In genomic region chr18:25299426-25299825, GRCh38 we compare ENCODE assay signal across 15 cellular contexts. TPM values are rescaled to one million over a fixed set of nuclear protein-coding genes. Genes with fewer than 3 reads are reported as not detected.
A peak's percentile ranks its signal among the peaks of the same experiment; 100 is the strongest.
DNase-seq lines count a peak whose midpoint lies in the region; ATAC-seq, FAIRE-seq and TF ChIP-seq lines count a peak whose summit lies in the region.
"Had no signal": no experiment of that assay in that cellular context is flagged by ENCODE, and none has a peak within 500 bp of the region (broad histone marks: within the 10 kb centered on the region; RNA-seq: fewer than 3 reads in every experiment).

No MANE protein-coding gene starts in this region.

- H3K4me3 ChIP-seq in ACC112 (ENCODE audit: low read depth, low read length) (peak overlapping the region; percentile 57), Loucy (ENCODE audit: low read length, poor library complexity, severe bottlenecking) (peak overlapping the region; percentile 29), cardiac fibroblast (replicated peaks in 1 of 2; ENCODE audit: low read depth in 2 of 2, low read length in 2 of 2) (no peak overlapping the region), lung (no peak overlapping the region), testis (no peak overlapping the region)
- H3K4me3 ChIP-seq: pancreas had no signal

- H3K36me3 ChIP-seq in ACC112 (ENCODE audit: insufficient read depth, low read length), result no peaks in the 10 kb centered on the region
- peaks cover 14% of the 10 kb centered on the region; the same call in 1 of the 2 replicates for H3K36me3 ChIP-seq in Loucy (ENCODE audit: insufficient read depth, low read length)
- no peaks in the 10 kb centered on the region for H3K36me3 ChIP-seq in lung (ENCODE audit: control insufficient read depth in 2 of 2, insufficient read depth in 2 of 2, low read length in 2 of 2)
- no peaks in the 10 kb centered on the region for H3K36me3 ChIP-seq in testis (ENCODE audit: low read depth, missing control alignments)
- H3K36me3 ChIP-seq: pancreas had no signal

- peak overlapping the region; percentile 47 for H3K4me2 ChIP-seq in Loucy (ENCODE audit: low read depth, low read length, poor library complexity, severe bottlenecking)

- no peaks in the 10 kb centered on the region for H3F3A ChIP-seq in Loucy (ENCODE audit: low read depth)

- no peaks in the 10 kb centered on the region for H3K79me2 ChIP-seq in ACC112 (ENCODE audit: control insufficient read depth, insufficient read depth, low read length, unreplicated experiment)
- H3K79me2 ChIP-seq in Loucy (ENCODE audit: insufficient read depth, low read length), result peaks cover 39% of the 10 kb centered on the region; the same call in 1 of the 2 replicates

- ATAC-seq in lung (ENCODE audit: insufficient read depth, low FRiP score), result peak; percentile 36
- ATAC-seq in GM21447 (IDR thresholded peaks at IDR 0.05; ENCODE audit: unreplicated experiment), result no peak

- H3K27me3 ChIP-seq in ACC112 (ENCODE audit: insufficient read depth, low read length) (no peaks in the 10 kb centered on the region), Loucy (ENCODE audit: insufficient read depth, low read length, poor library complexity, severe bottlenecking) (no peaks in the 10 kb centered on the region), lung (ENCODE audit: control insufficient read depth, insufficient read depth) (no peaks in the 10 kb centered on the region), testis (no peaks in the 10 kb centered on the region)
- H3K27me3 ChIP-seq: pancreas had no signal

- no peaks in the 10 kb centered on the region for H4K20me1 ChIP-seq in Loucy (ENCODE audit: insufficient read depth, low read length, poor library complexity, severe bottlenecking)

- peaks cover 25% of the 10 kb centered on the region for H3K4me1 ChIP-seq in ACC112 (ENCODE audit: control insufficient read depth, insufficient read depth, low read length, unreplicated experiment)
- peaks cover 27% of the 10 kb centered on the region for H3K4me1 ChIP-seq in Loucy (ENCODE audit: insufficient read depth, low read length, poor library complexity, severe bottlenecking)
- H3K4me1 ChIP-seq in lung (ENCODE audit: control insufficient read depth in 2 of 2, insufficient read depth in 2 of 2, low read length in 2 of 2), result peaks cover 2 to 12% of the 10 kb centered on the region in 2 donors
- no peaks in the 10 kb centered on the region for H3K4me1 ChIP-seq in testis
- H3K4me1 ChIP-seq: pancreas had no signal

- no peaks in the 10 kb centered on the region for H3K9me2 ChIP-seq in Loucy (replicated peaks; ENCODE audit: low read depth, low read length)

- H3K9me3 ChIP-seq in Loucy (ENCODE audit: insufficient read depth, low read depth, low read length) (no peaks in the 10 kb centered on the region), lung (ENCODE audit: control insufficient read depth in 2 of 2, insufficient read depth in 1 of 2, low read length in 1 of 2) (no peaks in the 10 kb centered on the region), testis (no peaks in the 10 kb centered on the region)
- H3K9me3 ChIP-seq: pancreas had no signal

- H3K27ac ChIP-seq in ACC112 (ENCODE audit: low read depth, low read length) (peak overlapping the region; percentile 97), lung (ENCODE audit: low read depth in 1 of 2, low read length in 1 of 2) (peak overlapping the region in 1 of 2 donors; percentile 77), testis (no peak overlapping the region)
- H3K27ac ChIP-seq: pancreas had no signal

- intact Hi-C loops in testis (cut with DNase I; ENCODE audit: low total_unique reads), result no loop called here

- H2AFZ ChIP-seq in ACC112 (ENCODE audit: low read length, unreplicated experiment), result peak overlapping the region; percentile 15
- H2AFZ ChIP-seq in Loucy (ENCODE audit: low read length), result no peak overlapping the region

- TF ChIP-seq CTCF in Loucy (conservative IDR thresholded peaks at IDR 0.05; ENCODE audit: low read length) (no peak), cardiac fibroblast (IDR thresholded peaks at IDR 0.05; ENCODE audit: low read depth, low read length) (no peak), lung (IDR thresholded peaks at IDR 0.05; ENCODE audit: control extremely low read depth, extremely low read depth) (no peak), testis (IDR thresholded peaks at IDR 0.05) (no peak)

- WGBS in lung, 2 donors, result 19 to 40% methylated on average over 2 of the region's 2 CpGs
- 69 to 81% methylated on average over 2 of the region's 2 CpGs for WGBS in testis, 2 donors

- FAIRE-seq in RCC 7860 (lab: Jason Lieb, UNC), result no peak
- FAIRE-seq: G401.6, keratinocyte, pancreas, urothelium cell line had no signal

- peak overlapping the region; percentile 20 for H3K9ac ChIP-seq in Loucy (ENCODE audit: low read depth, low read length, poor library complexity, severe bottlenecking)

- peak; percentile 51 to 78 for DNase-seq in cardiac fibroblast (ENCODE audit: low read depth in 2 of 2)
- no peak for DNase-seq in lung (ENCODE audit: low spot score)
- no peak for DNase-seq in NK-92 treated with Interleukin-12 subunit alpha and Interleukin-12 subunit beta, amount 100 ng/mL, for 24 hours (lab: John Stamatoyannopoulos, UW)
- DNase-seq in testis, result no peak
- DNase-seq in RCC 7860 (ENCODE audit: low spot score), result no peak
- DNase-seq: activated CD4-positive, alpha-beta memory T cell treated with anti-CD3 and anti-CD28 coated beads, Interleukin-2, amount 10 ng/mL, durations not matched to agents 7 days and 5 days; activated naive CD4-positive, alpha-beta T cell treated with anti-CD3 and anti-CD28 coated beads, Interleukin-2, amount 50 U/mL, for 16 hours; NCI-H446 treated with DMSO at 0.1 percent for 48 hours had no signal

- TF ChIP-seq POLR2A in testis (IDR thresholded peaks at IDR 0.05), result no peak

RNA-seq across cellular contexts. Expression of gene ZNF521, which starts 52.5 kb away (rescaled TPM):
- total RNA-seq in lung (10 to 100 TPM; 16.4 to 48.8 TPM), testis (10 to 100 TPM; 34.7 to 46.9 TPM)
- polyA plus RNA-seq in lung (1 to 10 TPM; 1.5 to 4.9 TPM), testis (ENCODE audit: insufficient read depth, low read depth, low replicate concordance) (8.7 TPM)
- total RNA-seq: activated CD4-positive, alpha-beta memory T cell treated with anti-CD3 and anti-CD28 coated beads, Interleukin-2, amount 10 ng/mL, durations not matched to agents 7 days and 5 days had no signal

Comparison
In these comparisons a context has a peak if more than half of its experiments do, and no peak if none do; other contexts are left out.
1. H3K4me3 ChIP-seq: peak in ACC112 (single experiment) and Loucy (single experiment); none in cardiac fibroblast (0 of 2), lung (single experiment) and testis (0 of 2).
2. DNase-seq: peak in cardiac fibroblast (2 of 2); none in lung (single experiment), NK-92 treated with Interleukin-12 subunit alpha and Interleukin-12 subunit beta, amount 100 ng/mL, for 24 hours (single experiment), testis (single experiment) and RCC 7860 (single experiment).